In genomic region chr6:158284340-158285210, GRCh38 we compare ENCODE assay signal across 8 cellular contexts. TPM values are rescaled to one million over a fixed set of nuclear protein-coding genes. Genes with fewer than 3 reads are reported as not detected.
DNase-seq lines count a peak whose midpoint lies in the region; TF ChIP-seq lines count a peak whose summit lies in the region.

No MANE protein-coding gene starts in this region.

- WGBS in mesendoderm (ENCODE audit: extremely low coverage, insufficient coverage, low lambda C conversion rate): no CpG with 5 or more reads among the region's 12 CpGs

- DNase-seq in AG10803 (ENCODE audit: low read depth) (peak; percentile 78), MM.1S (peak; percentile 74), mesendoderm (peak; percentile 51), BE2C (no peak), GM10266 (ENCODE audit: extremely low spot score) (no peak), HPDE6-E6E7 (ENCODE audit: extremely low spot score) (no peak)
- no peak for DNase-seq in stimulated activated CD4-positive, alpha-beta T cell treated with anti-CD3 and anti-CD28 coated beads, Interleukin-2, amount 100 ng/mL, for 24 hours

- no peak overlapping the region for H4K5ac ChIP-seq in mesendoderm (ENCODE audit: low read length)

- H3K56ac ChIP-seq in mesendoderm (ENCODE audit: low read length): no peak overlapping the region

- no peak overlapping the region for H2AFZ ChIP-seq in MM.1S (ENCODE audit: low read length)

- H3K9me2 ChIP-seq in MM.1S (replicated peaks; ENCODE audit: insufficient read depth, low read length): no peaks in the 10 kb centered on the region

- H3K4me3 ChIP-seq in AG10803 (ENCODE audit: low read length) (no peak overlapping the region), MM.1S (ENCODE audit: low read length) (peak overlapping the region; percentile 44), mesendoderm (ENCODE audit: low read length) (no peak overlapping the region), BE2C (ENCODE audit: low read depth, low read length) (no peak overlapping the region)

- H3K4me2 ChIP-seq in MM.1S (ENCODE audit: low read depth, low read length) (peak overlapping the region; percentile 76), mesendoderm (ENCODE audit: low read length) (no peak overlapping the region)

- no peak overlapping the region for H2BK120ac ChIP-seq in mesendoderm (ENCODE audit: low read depth, low read length)

- H3K9ac ChIP-seq in MM.1S (ENCODE audit: low read length) (peak overlapping the region; percentile 71), mesendoderm (ENCODE audit: low read length) (peak overlapping the region; percentile 12)

- no peaks in the 10 kb centered on the region for H3K27me3 ChIP-seq in MM.1S (replicated peaks; ENCODE audit: insufficient read depth, low read length)
- H3K27me3 ChIP-seq in mesendoderm (ENCODE audit: insufficient read depth, low read length, poor library complexity): no peaks in the 10 kb centered on the region
- H3K27me3 ChIP-seq in BE2C: no peaks in the 10 kb centered on the region

- no peak overlapping the region for H2AK5ac ChIP-seq in mesendoderm (ENCODE audit: low read length)

- peaks cover 18% of the 10 kb centered on the region for H3F3A ChIP-seq in MM.1S (ENCODE audit: insufficient read depth, low read length)

- H3K9me3 ChIP-seq in MM.1S (replicated peaks; ENCODE audit: insufficient read depth, low read length) (no peaks in the 10 kb centered on the region), BE2C (no peaks in the 10 kb centered on the region)

- H2BK5ac ChIP-seq in mesendoderm (ENCODE audit: low read length): no peak overlapping the region

- no peak overlapping the region for H2BK15ac ChIP-seq in mesendoderm (replicated peaks; ENCODE audit: low read depth)

- H3K4me1 ChIP-seq in MM.1S (ENCODE audit: low read length) (peaks cover 33% of the 10 kb centered on the region), mesendoderm (ENCODE audit: control insufficient read depth, low read depth, low read length) (peaks cover 3% of the 10 kb centered on the region), BE2C (peaks cover 6% of the 10 kb centered on the region; the same call in 1 of the 2 replicates)

- H3K79me2 ChIP-seq in MM.1S (ENCODE audit: low read length) (no peaks in the 10 kb centered on the region), mesendoderm (ENCODE audit: control insufficient read depth, insufficient read depth, low read length) (peaks cover 2% of the 10 kb centered on the region)

- no peaks in the 10 kb centered on the region for H4K20me1 ChIP-seq in MM.1S (ENCODE audit: insufficient read depth, low read length)

- peaks cover 9% of the 10 kb centered on the region for H3K79me1 ChIP-seq in mesendoderm (ENCODE audit: low read length)

- H3K27ac ChIP-seq in MM.1S (ENCODE audit: low read length) (peak overlapping the region; percentile 94), cingulate gyrus (ENCODE audit: low read depth, low read length) (peak overlapping the region; percentile 76), mesendoderm (ENCODE audit: low read depth, low read length) (no peak overlapping the region)

- H4K8ac ChIP-seq in mesendoderm (ENCODE audit: low read depth, low read length): no peak overlapping the region

- TF ChIP-seq CTCF in AG10803 (conservative IDR thresholded peaks at IDR 0.05; ENCODE audit: low read length) (no peak), MM.1S (IDR thresholded peaks at IDR 0.05; ENCODE audit: low read length) (no peak), BE2C (IDR thresholded peaks at IDR 0.05; ENCODE audit: low read depth, low read length) (no peak), GM10266 (IDR thresholded peaks at IDR 0.05; ENCODE audit: control insufficient read depth, insufficient read depth, low read depth, missing control alignments) (no peak)

- no peaks in the 10 kb centered on the region for H3K36me3 ChIP-seq in MM.1S (replicated peaks; ENCODE audit: insufficient read depth, low read length)
- no peaks in the 10 kb centered on the region for H3K36me3 ChIP-seq in mesendoderm (ENCODE audit: control insufficient read depth, insufficient read depth, low read length)
- H3K36me3 ChIP-seq in BE2C: peaks cover 14% of the 10 kb centered on the region; the same call in 1 of the 2 replicates

- H3K4ac ChIP-seq in mesendoderm (ENCODE audit: low read depth, low read length): no peak overlapping the region

- peak overlapping the region; percentile 84 for H3K18ac ChIP-seq in mesendoderm (ENCODE audit: low read length)

- H3K23ac ChIP-seq in mesendoderm (ENCODE audit: low read length): no peak overlapping the region

RNA-seq across cellular contexts. Expression of gene TULP4, which starts 27.7 kb away (rescaled TPM):
- 14.2 TPM for polyA plus RNA-seq in mesendoderm (2013, experiment 1 of 2)
- polyA plus RNA-seq in mesendoderm (2013, experiment 2 of 2): 13.1 TPM
- polyA plus RNA-seq in BE2C (2012; ENCODE audit: insufficient read depth, insufficient read length, low read depth): 12.3 TPM

Comparison
In these comparisons a context has a peak if more than half of its experiments do, and no peak if none do; other contexts are left out.
1. DNase-seq: peak in AG10803 (single experiment), MM.1S (single experiment) and mesendoderm (single experiment); none in BE2C (single experiment), stimulated activated CD4-positive, alpha-beta T cell treated with anti-CD3 and anti-CD28 coated beads, Interleukin-2, amount 100 ng/mL, for 24 hours (0 of 2), GM10266 (single experiment) and HPDE6-E6E7 (single experiment).